23 cellular contexts compared by ENCODE assay signal in the genomic region with DNA sequence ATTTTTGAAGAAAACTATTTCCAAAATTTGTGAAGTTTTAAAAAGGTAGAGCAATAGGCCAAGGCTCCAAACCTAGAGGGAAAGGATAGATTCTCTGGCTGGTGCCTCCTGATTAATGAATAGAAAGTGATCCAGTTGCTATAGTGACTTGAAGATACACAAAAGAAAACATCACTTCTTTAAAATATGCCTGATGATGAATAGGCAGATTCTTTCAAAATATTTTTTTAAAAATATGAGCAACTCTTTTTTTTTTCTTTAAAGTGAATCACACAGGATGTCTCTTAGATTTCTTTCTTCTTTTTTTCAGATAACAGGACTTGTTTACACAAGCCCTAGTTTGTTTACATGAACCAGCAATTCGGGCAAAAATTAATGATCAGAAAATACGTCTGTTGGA.
DNase-seq lines count a peak whose midpoint lies in the region; ATAC-seq and TF ChIP-seq lines count a peak whose summit lies in the region.
"Had no signal": no experiment of that assay in that cellular context is flagged by ENCODE, and none has a peak within 500 bp of the region (broad histone marks: within the 10 kb centered on the region; RNA-seq: fewer than 3 reads in every experiment).

No MANE protein-coding gene starts in this region.

- TF ChIP-seq CTCF in adrenal gland (IDR thresholded peaks at IDR 0.05) (no peak), osteocyte (IDR thresholded peaks at IDR 0.05) (no peak), GM13976 (IDR thresholded peaks at IDR 0.05; ENCODE audit: borderline replicate concordance, control extremely low read depth, extremely low read depth, insufficient read depth, missing control alignments) (no peak)

- no peak for ATAC-seq in HG02870 (IDR thresholded peaks at IDR 0.05; ENCODE audit: unreplicated experiment)
- ATAC-seq: activated CD8-positive, alpha-beta memory T cell treated with anti-CD3 and anti-CD28 coated beads, Interleukin-2, amount 10 ng/mL, durations not matched to agents 7 days and 5 days; esophagus mucosa; left lobe of liver; stimulated activated naive B cell treated with anti-CD40 and anti-IgM and Interleukin-4, amounts not matched to agents 10 μg/mL and 1 μg/mL and 100 μg/mL, for 72 hours had no signal

- peaks cover 3% of the 10 kb centered on the region for H3K9me3 Mint-ChIP-seq in osteocyte (ENCODE audit: unreplicated experiment)
- H3K9me3 Mint-ChIP-seq: activated B cell treated with CpG ODN at 0.5 μM for 24 hours, type B pancreatic cell had no signal

- DNase-seq in HCEC 1CT: peak; percentile 8
- DNase-seq in adrenal gland: no peak
- peak; percentile 5 for DNase-seq in fibroblast of peridontal ligament (ENCODE audit: extremely low read depth)
- DNase-seq in osteocyte (ENCODE audit: extremely low spot score, unreplicated experiment): no peak
- no peak for DNase-seq in ureter (ENCODE audit: low spot score)
- DNase-seq in MV-4-11 (lab: John Stamatoyannopoulos, UW): no peak
- no peak for DNase-seq in GM13976 (ENCODE audit: low spot score)
- DNase-seq: activated B cell treated with CpG ODN at 0.5 μM for 24 hours; activated CD8-positive, alpha-beta memory T cell treated with anti-CD3 and anti-CD28 coated beads, Interleukin-2, amount 10 ng/mL, durations not matched to agents 7 days and 5 days; cortex of kidney; hypothalamus; NCI-H1105; NCI-H2227 treated with DMSO at 0.1 percent for 48 hours; SHP77; stimulated activated CD4-positive, alpha-beta T cell treated with anti-CD3 and anti-CD28 coated beads, Interleukin-12 subunit alpha, Interleukin-12 subunit beta, amount 100 ng/mL, for 4 hours; stimulated activated naive B cell treated with anti-CD40 and anti-IgM and Interleukin-4, amounts not matched to agents 10 μg/mL and 1 μg/mL and 100 μg/mL, for 72 hours; T-helper 2 cell had no signal

- no peak overlapping the region for H3K4me3 ChIP-seq in adrenal gland
- H3K4me3 ChIP-seq: BLaER1 had no signal

- no peaks in the 10 kb centered on the region for H3K36me3 ChIP-seq in adrenal gland (replicated peaks in 1 of 2)
- H3K36me3 ChIP-seq: BLaER1 had no signal

- no peaks in the 10 kb centered on the region for H3K9me3 ChIP-seq in adrenal gland (replicated peaks in 1 of 3)
- H3K9me3 ChIP-seq: BLaER1 had no signal

- peaks cover 11% of the 10 kb centered on the region for H3K4me1 Mint-ChIP-seq in osteocyte (ENCODE audit: unreplicated experiment)
- H3K4me1 Mint-ChIP-seq: activated B cell treated with CpG ODN at 0.5 μM for 24 hours; activated CD8-positive, alpha-beta memory T cell treated with anti-CD3 and anti-CD28 coated beads, Interleukin-2, amount 10 ng/mL, durations not matched to agents 7 days and 5 days; stimulated activated naive B cell treated with anti-CD40 and anti-IgM and Interleukin-4, amounts not matched to agents 10 μg/mL and 1 μg/mL and 100 μg/mL, for 72 hours had no signal

- H3K27me3 ChIP-seq in adrenal gland: no peaks in the 10 kb centered on the region
- H3K27me3 ChIP-seq: BLaER1 had no signal

- H3K27ac Mint-ChIP-seq in osteocyte (ENCODE audit: unreplicated experiment): peak overlapping the region; percentile 70
- H3K27ac Mint-ChIP-seq: activated B cell treated with CpG ODN at 0.5 μM for 24 hours; activated CD8-positive, alpha-beta memory T cell treated with anti-CD3 and anti-CD28 coated beads, Interleukin-2, amount 10 ng/mL, durations not matched to agents 7 days and 5 days; stimulated activated naive B cell treated with anti-CD40 and anti-IgM and Interleukin-4, amounts not matched to agents 10 μg/mL and 1 μg/mL and 100 μg/mL, for 72 hours; type B pancreatic cell had no signal

- intact Hi-C loops in adrenal gland (cut with DNase I): no loop called here

- no peak overlapping the region for H3K4me3 Mint-ChIP-seq in osteocyte (ENCODE audit: unreplicated experiment)
- H3K4me3 Mint-ChIP-seq: activated B cell treated with CpG ODN at 0.5 μM for 24 hours; activated CD8-positive, alpha-beta memory T cell treated with anti-CD3 and anti-CD28 coated beads, Interleukin-2, amount 10 ng/mL, durations not matched to agents 7 days and 5 days; stimulated activated naive B cell treated with anti-CD40 and anti-IgM and Interleukin-4, amounts not matched to agents 10 μg/mL and 1 μg/mL and 100 μg/mL, for 72 hours; type B pancreatic cell had no signal

- in situ Hi-C loops in GM13976 (cut with MboI; ENCODE audit: low sequenced_read_pairs, unreplicated experiment): no loop called here

- 21 to 25% (median 22%) methylated on average over 2 of the region's 2 CpGs for WGBS in adrenal gland, 4 donors

- H3K27ac ChIP-seq in adrenal gland: peak overlapping the region in 4 of 5 donors; percentile 6 to 52 (median 23)
- H3K27ac ChIP-seq: BLaER1, KMS-11 had no signal

- peaks cover 8% of the 10 kb centered on the region for H3K27me3 Mint-ChIP-seq in osteocyte (ENCODE audit: unreplicated experiment)
- H3K27me3 Mint-ChIP-seq: activated B cell treated with CpG ODN at 0.5 μM for 24 hours; stimulated activated naive B cell treated with anti-CD40 and anti-IgM and Interleukin-4, amounts not matched to agents 10 μg/mL and 1 μg/mL and 100 μg/mL, for 72 hours; type B pancreatic cell had no signal

- TF ChIP-seq POLR2A in adrenal gland (IDR thresholded peaks at IDR 0.05): no peak

- H3K4me1 ChIP-seq in adrenal gland (replicated peaks in 1 of 2): peaks cover 0 to 13% of the 10 kb centered on the region in 2 donors

- no peaks in the 10 kb centered on the region for H3K36me3 Mint-ChIP-seq in osteocyte (ENCODE audit: unreplicated experiment)
- H3K36me3 Mint-ChIP-seq: activated CD8-positive, alpha-beta memory T cell treated with anti-CD3 and anti-CD28 coated beads, Interleukin-2, amount 10 ng/mL, durations not matched to agents 7 days and 5 days; stimulated activated naive B cell treated with anti-CD40 and anti-IgM and Interleukin-4, amounts not matched to agents 10 μg/mL and 1 μg/mL and 100 μg/mL, for 72 hours; type B pancreatic cell had no signal

Comparison
In these comparisons a context has a peak if more than half of its experiments do, and no peak if none do; other contexts are left out.
1. DNase-seq: peak in HCEC 1CT (single experiment) and fibroblast of peridontal ligament (single experiment); none in adrenal gland (0 of 7), osteocyte (single experiment), ureter (single experiment), MV-4-11 (single experiment) and GM13976 (single experiment).